In genomic region chr10:79229830-79230562, GRCh38 we compare ENCODE assay signal across 13 cellular contexts.
A peak's percentile ranks its signal among the peaks of the same experiment; 100 is the strongest.
DNase-seq lines count a peak whose midpoint lies in the region; ATAC-seq and TF ChIP-seq lines count a peak whose summit lies in the region.
"Had no signal": no experiment of that assay in that cellular context is flagged by ENCODE, and none has a peak within 500 bp of the region (broad histone marks: within the 10 kb centered on the region; RNA-seq: fewer than 3 reads in every experiment).

No MANE protein-coding gene starts in this region.

- peak; percentile 91 for DNase-seq in BE2C
- peak; percentile 37 for DNase-seq in NCI-H1092 (lab: John Stamatoyannopoulos, UW)
- DNase-seq in central memory CD8-positive, alpha-beta T cell (ENCODE audit: low spot score in 2 of 2) = no peak
- no peak for DNase-seq in mesothelial cell of epicardium (ENCODE audit: low spot score in 2 of 2, unreplicated experiment in 2 of 2)
- DNase-seq in hypothalamus (lab: John Stamatoyannopoulos, UW) = no peak
- DNase-seq in NCI-H1417 treated with DMSO at 0.1 percent for 48 hours (lab: John Stamatoyannopoulos, UW) = no peak
- no peak for DNase-seq in testis
- no peak for DNase-seq in OCI-M2 (lab: John Stamatoyannopoulos, UW; ENCODE audit: unreplicated experiment)
- DNase-seq: dermis blood vessel endothelial cell, foreskin fibroblast, GF-D8 had no signal

- H3K27ac ChIP-seq in testis = no peak overlapping the region

- no peak for TF ChIP-seq CTCF in BE2C (IDR thresholded peaks at IDR 0.05; ENCODE audit: low read depth, low read length)
- no peak for TF ChIP-seq CTCF in mesothelial cell of epicardium (IDR thresholded peaks at IDR 0.05; ENCODE audit: unreplicated experiment)
- TF ChIP-seq CTCF in testis (IDR thresholded peaks at IDR 0.05) = no peak

- H3K4me3 ChIP-seq in BE2C (ENCODE audit: low read depth, low read length) (peak overlapping the region; percentile 40), testis (no peak overlapping the region)

- no peaks in the 10 kb centered on the region for H3K27me3 ChIP-seq in BE2C
- no peaks in the 10 kb centered on the region for H3K27me3 ChIP-seq in testis

- WGBS in testis, 2 donors = 63 to 64% methylated on average over 16 to 19 of the region's 19 CpGs

- no peak overlapping the region for H3K4me3 Mint-ChIP-seq in central memory CD8-positive, alpha-beta T cell
- peak overlapping the region; percentile 59 for H3K4me3 Mint-ChIP-seq in mesothelial cell of epicardium
- H3K4me3 Mint-ChIP-seq: activated naive CD4-positive, alpha-beta T cell treated with anti-CD3 and anti-CD28 coated beads, Interleukin-2, amount 50 U/mL, for 24 hours; T-helper 1 cell treated with Interleukin-12 subunit alpha and Interleukin-12 subunit beta and Interleukin-4 antibody, amounts not matched to agents 30 μg/mL and 1 μg/mL, for 36 hours had no signal

- TF ChIP-seq POLR2A in testis (IDR thresholded peaks at IDR 0.05) = no peak

- peaks cover 3% of the 10 kb centered on the region for H3K36me3 Mint-ChIP-seq in central memory CD8-positive, alpha-beta T cell (ENCODE audit: insufficient read depth)
- H3K36me3 Mint-ChIP-seq in mesothelial cell of epicardium = peaks cover 25% of the 10 kb centered on the region

- H3K4me1 ChIP-seq in BE2C (peaks cover 24% of the 10 kb centered on the region), testis (no peaks in the 10 kb centered on the region)

- no peaks in the 10 kb centered on the region for H3K9me3 Mint-ChIP-seq in central memory CD8-positive, alpha-beta T cell
- H3K9me3 Mint-ChIP-seq in mesothelial cell of epicardium = no peaks in the 10 kb centered on the region
- H3K9me3 Mint-ChIP-seq: activated naive CD4-positive, alpha-beta T cell treated with anti-CD3 and anti-CD28 coated beads, Interleukin-2, amount 50 U/mL, for 24 hours; T-helper 1 cell treated with Interleukin-12 subunit alpha and Interleukin-12 subunit beta and Interleukin-4 antibody, amounts not matched to agents 30 μg/mL and 1 μg/mL, for 36 hours had no signal

- intact Hi-C loops in testis (cut with DNase I; ENCODE audit: low total_unique reads) = no loop called here

- no peaks in the 10 kb centered on the region for H3K4me1 Mint-ChIP-seq in central memory CD8-positive, alpha-beta T cell
- H3K4me1 Mint-ChIP-seq in mesothelial cell of epicardium = peaks cover 17% of the 10 kb centered on the region
- H3K4me1 Mint-ChIP-seq: activated naive CD4-positive, alpha-beta T cell treated with anti-CD3 and anti-CD28 coated beads, Interleukin-2, amount 50 U/mL, for 24 hours had no signal

- no peak for ATAC-seq in central memory CD8-positive, alpha-beta T cell (replicated peaks; ENCODE audit: extremely low read depth, poor library complexity, severe bottlenecking)

- peak overlapping the region; percentile 46 for H3K27ac Mint-ChIP-seq in central memory CD8-positive, alpha-beta T cell (ENCODE audit: low read depth)
- peak overlapping the region; percentile 97 for H3K27ac Mint-ChIP-seq in mesothelial cell of epicardium
- H3K27ac Mint-ChIP-seq: activated naive CD4-positive, alpha-beta T cell treated with anti-CD3 and anti-CD28 coated beads, Interleukin-2, amount 50 U/mL, for 24 hours; T-helper 1 cell treated with Interleukin-12 subunit alpha and Interleukin-12 subunit beta and Interleukin-4 antibody, amounts not matched to agents 30 μg/mL and 1 μg/mL, for 36 hours had no signal

- no peaks in the 10 kb centered on the region for H3K27me3 Mint-ChIP-seq in central memory CD8-positive, alpha-beta T cell
- no peaks in the 10 kb centered on the region for H3K27me3 Mint-ChIP-seq in mesothelial cell of epicardium (ENCODE audit: low read depth)
- H3K27me3 Mint-ChIP-seq: activated naive CD4-positive, alpha-beta T cell treated with anti-CD3 and anti-CD28 coated beads, Interleukin-2, amount 50 U/mL, for 24 hours had no signal

- no peaks in the 10 kb centered on the region for H3K9me3 ChIP-seq in BE2C
- no peaks in the 10 kb centered on the region for H3K9me3 ChIP-seq in testis

- H3K36me3 ChIP-seq in BE2C (peaks cover 3% of the 10 kb centered on the region), testis (ENCODE audit: low read depth, missing control alignments) (no peaks in the 10 kb centered on the region)

Comparison
In these comparisons a context has a peak if more than half of its experiments do, and no peak if none do; other contexts are left out.
1. DNase-seq: peak in BE2C (single experiment) and NCI-H1092 (single experiment); none in central memory CD8-positive, alpha-beta T cell (0 of 2), mesothelial cell of epicardium (0 of 2), hypothalamus (0 of 51), NCI-H1417 treated with DMSO at 0.1 percent for 48 hours (single experiment), testis (single experiment) and OCI-M2 (single experiment).